ENCODE assay signal across 21 cellular contexts in genomic region chr17:69555056-69555455, GRCh38.
"Had no signal": no experiment of that assay in that cellular context is flagged by ENCODE, and none has a peak within 500 bp of the region (broad histone marks: within the 10 kb centered on the region; RNA-seq: fewer than 3 reads in every experiment).

No MANE protein-coding gene starts in this region.

- H3K4me2 ChIP-seq: KMS-11, SK-N-SH had no signal

- H3K9ac ChIP-seq: KMS-11, SK-N-SH had no signal

- DNase-seq: Kasumi-1, NCI-H1092, NCI-H1105 treated with DMSO at 0.1 percent for 48 hours, NCI-H1417 treated with DMSO at 0.1 percent for 48 hours, NCI-H146, NCI-H1694 treated with DMSO at 0.1 percent for 48 hours, NCI-H1930, NCI-H2081, NCI-H2107, NCI-H2227 treated with DMSO at 0.1 percent for 48 hours, NCI-H524, NCI-H526 treated with DMSO at 0.1 percent for 48 hours, NCI-H774, SHP77, SK-N-SH had no signal

- H3K4me3 ChIP-seq: K562 had no signal

- H3K27ac Mint-ChIP-seq: IgD-negative memory B cell had no signal

- ATAC-seq: K562, Panc1 had no signal

- H3K4me3 Mint-ChIP-seq: IgD-negative memory B cell had no signal

- H3K9me2 ChIP-seq: SK-N-SH had no signal

- H3K27me3 Mint-ChIP-seq: IgD-negative memory B cell had no signal

- H3K9me3 ChIP-seq: SK-N-SH had no signal

- H3K27ac ChIP-seq: HL-60, KMS-11, RWPE1 had no signal
